In the genomic region with DNA sequence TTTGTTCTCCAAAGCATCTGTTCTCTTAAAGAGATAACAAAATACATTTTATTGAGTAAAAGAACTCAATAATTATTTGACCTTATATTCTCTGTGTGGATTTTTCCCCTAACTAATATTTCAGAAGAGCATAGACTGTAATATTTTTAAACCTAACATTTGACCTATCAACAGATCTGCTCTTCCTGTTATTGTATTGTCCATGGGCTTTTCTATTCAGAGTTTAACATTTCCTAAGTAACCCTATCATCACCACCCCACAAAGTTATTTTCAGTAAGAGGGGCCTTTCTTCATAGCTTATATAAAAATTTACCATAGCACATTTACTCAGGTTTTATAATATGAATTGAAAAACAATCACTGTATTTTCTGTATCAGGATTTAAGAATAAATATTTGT, we compare ENCODE assay signal across 19 cellular contexts. TPM values are rescaled to one million over a fixed set of nuclear protein-coding genes. Genes with fewer than 3 reads are reported as not detected.
DNase-seq lines count a peak whose midpoint lies in the region; ATAC-seq and TF ChIP-seq lines count a peak whose summit lies in the region.
"Had no signal": no experiment of that assay in that cellular context is flagged by ENCODE, and none has a peak within 500 bp of the region (broad histone marks: within the 10 kb centered on the region; RNA-seq: fewer than 3 reads in every experiment).

No MANE protein-coding gene starts in this region.

- DNase-seq in activated T-cell treated with anti-CD3 and anti-CD28 coated beads, Interleukin-2, amount 50 U/mL, for 72 hours = no peak
- DNase-seq in activated T-cell treated with anti-CD3 and anti-CD28 coated beads, Interleukin-2, amount 50 U/mL, for 4 hours = no peak
- DNase-seq in uterus (no peak), SHP77 (lab: John Stamatoyannopoulos, UW) (no peak), brain microvascular endothelial cell (no peak), AML-193 (lab: John Stamatoyannopoulos, UW) (no peak)
- DNase-seq: 8988T, DMS153, EL, HFFc6, KBM-7, NCI-H1092, NCI-H1694, NCI-H2107, NCI-H226, NCI-H526 had no signal

- peaks cover 0 to 11% of the 10 kb centered on the region in 2 donors for H3K36me3 Mint-ChIP-seq in activated T-cell treated with anti-CD3 and anti-CD28 coated beads, Interleukin-2, amount 50 U/mL, for 72 hours (ENCODE audit: insufficient read depth in 2 of 2)
- H3K36me3 Mint-ChIP-seq in activated T-cell treated with anti-CD3 and anti-CD28 coated beads, Interleukin-2, amount 50 U/mL, for 4 hours (ENCODE audit: insufficient read depth) = peaks cover 14% of the 10 kb centered on the region

- no peak overlapping the region for H3K9ac ChIP-seq in rectal smooth muscle tissue (ENCODE audit: low read length)
- H3K9ac ChIP-seq: BLaER1 treated with 17β-estradiol and CSF1 and Interleukin-3, amounts not matched to agents 10 nM and 100 nM had no signal

- in situ Hi-C loops in brain microvascular endothelial cell (cut with HindIII; ENCODE audit: low pct_ligation_motif_present, low sequenced_read_pairs) = no loop called here

- TF ChIP-seq POLR2A in gastroesophageal sphincter (IDR thresholded peaks at IDR 0.05) (no peak), uterus (IDR thresholded peaks at IDR 0.05) (no peak)

- H3K27ac Mint-ChIP-seq in activated T-cell treated with anti-CD3 and anti-CD28 coated beads, Interleukin-2, amount 50 U/mL, for 72 hours = peak overlapping the region; percentile 29

- H3K4me1 Mint-ChIP-seq in activated T-cell treated with anti-CD3 and anti-CD28 coated beads, Interleukin-2, amount 50 U/mL, for 72 hours (ENCODE audit: low read depth) = peaks cover 44% of the 10 kb centered on the region
- peaks cover 64% of the 10 kb centered on the region for H3K4me1 Mint-ChIP-seq in activated T-cell treated with anti-CD3 and anti-CD28 coated beads, Interleukin-2, amount 50 U/mL, for 4 hours (ENCODE audit: low read depth)

- TF ChIP-seq CTCF in gastroesophageal sphincter (IDR thresholded peaks at IDR 0.05) (no peak), uterus (IDR thresholded peaks at IDR 0.05) (no peak), brain microvascular endothelial cell (IDR thresholded peaks at IDR 0.05; ENCODE audit: low read depth, low read length, missing control alignments) (no peak)

- H3K9me3 ChIP-seq in gastroesophageal sphincter = no peaks in the 10 kb centered on the region
- H3K9me3 ChIP-seq in uterus = no peaks in the 10 kb centered on the region
- H3K9me3 ChIP-seq: BLaER1 treated with 17β-estradiol and CSF1 and Interleukin-3, amounts not matched to agents 10 nM and 100 nM had no signal

- peaks cover 16 to 81% (median 25%) of the 10 kb centered on the region in 3 donors for H3K4me1 ChIP-seq in gastroesophageal sphincter
- peaks cover 36% of the 10 kb centered on the region for H3K4me1 ChIP-seq in rectal smooth muscle tissue (ENCODE audit: control insufficient read depth, insufficient read depth, low read length)
- peaks cover 0 to 7% of the 10 kb centered on the region in 2 donors for H3K4me1 ChIP-seq in uterus

- no peaks in the 10 kb centered on the region for H3K36me3 ChIP-seq in gastroesophageal sphincter
- H3K36me3 ChIP-seq in rectal smooth muscle tissue (ENCODE audit: control insufficient read depth, insufficient read depth, low read length) = no peaks in the 10 kb centered on the region
- no peaks in the 10 kb centered on the region for H3K36me3 ChIP-seq in uterus
- no peaks in the 10 kb centered on the region for H3K36me3 ChIP-seq in brain microvascular endothelial cell (replicated peaks)

- no peak for ATAC-seq in activated T-cell treated with anti-CD3 and anti-CD28 coated beads, Interleukin-2, amount 50 U/mL, for 72 hours (replicated peaks in 1 of 2)
- no peak for ATAC-seq in activated T-cell treated with anti-CD3 and anti-CD28 coated beads, Interleukin-2, amount 50 U/mL, for 4 hours
- ATAC-seq in gastroesophageal sphincter = no peak

- H3K4me3 ChIP-seq in gastroesophageal sphincter (no peak overlapping the region), rectal smooth muscle tissue (ENCODE audit: low read length) (no peak overlapping the region), uterus (no peak overlapping the region), brain microvascular endothelial cell (ENCODE audit: low read depth, low read length) (no peak overlapping the region)
- H3K4me3 ChIP-seq: BLaER1 treated with 17β-estradiol and CSF1 and Interleukin-3, amounts not matched to agents 10 nM and 100 nM had no signal

- H3K27me3 ChIP-seq in gastroesophageal sphincter (no peaks in the 10 kb centered on the region), rectal smooth muscle tissue (ENCODE audit: control insufficient read depth, insufficient read depth, low read length) (no peaks in the 10 kb centered on the region), uterus (no peaks in the 10 kb centered on the region), brain microvascular endothelial cell (replicated peaks) (no peaks in the 10 kb centered on the region)
- H3K27me3 ChIP-seq: BLaER1 treated with 17β-estradiol and CSF1 and Interleukin-3, amounts not matched to agents 10 nM and 100 nM had no signal

- no peak overlapping the region for H3K4me3 Mint-ChIP-seq in activated T-cell treated with anti-CD3 and anti-CD28 coated beads, Interleukin-2, amount 50 U/mL, for 72 hours
- no peak overlapping the region for H3K4me3 Mint-ChIP-seq in activated T-cell treated with anti-CD3 and anti-CD28 coated beads, Interleukin-2, amount 50 U/mL, for 4 hours
- H3K4me3 Mint-ChIP-seq: HFFc6 had no signal

- no peaks in the 10 kb centered on the region for H3K9me3 Mint-ChIP-seq in activated T-cell treated with anti-CD3 and anti-CD28 coated beads, Interleukin-2, amount 50 U/mL, for 72 hours
- no peaks in the 10 kb centered on the region for H3K9me3 Mint-ChIP-seq in activated T-cell treated with anti-CD3 and anti-CD28 coated beads, Interleukin-2, amount 50 U/mL, for 4 hours
- H3K9me3 Mint-ChIP-seq: HFFc6 had no signal

- TF ChIP-seq EP300 in gastroesophageal sphincter (IDR thresholded peaks at IDR 0.05) = no peak

- H3K27me3 Mint-ChIP-seq in activated T-cell treated with anti-CD3 and anti-CD28 coated beads, Interleukin-2, amount 50 U/mL, for 72 hours (ENCODE audit: low read depth) = no peaks in the 10 kb centered on the region
- H3K27me3 Mint-ChIP-seq in activated T-cell treated with anti-CD3 and anti-CD28 coated beads, Interleukin-2, amount 50 U/mL, for 4 hours (ENCODE audit: low read depth) = no peaks in the 10 kb centered on the region

- H3K27ac ChIP-seq in gastroesophageal sphincter = peak overlapping the region; percentile 38 to 70 (median 56)
- H3K27ac ChIP-seq in rectal smooth muscle tissue (ENCODE audit: low read depth, low read length) = peak overlapping the region; percentile 46
- H3K27ac ChIP-seq in uterus = peak overlapping the region; percentile 41 to 67
- no peak overlapping the region for H3K27ac ChIP-seq in brain microvascular endothelial cell
- H3K27ac ChIP-seq: BLaER1 treated with 17β-estradiol and CSF1 and Interleukin-3, amounts not matched to agents 10 nM and 100 nM had no signal

- intact Hi-C loops in uterus (cut with DNase I; ENCODE audit: low total_unique reads) = no loop called here

RNA-seq across cellular contexts. Expression of gene POLR1D, which starts 17.5 kb away (rescaled TPM):
- 100 to 1,000 TPM; 156 to 169 TPM for total RNA-seq in activated T-cell treated with anti-CD3 and anti-CD28 coated beads, Interleukin-2, amount 50 U/mL, for 72 hours
- total RNA-seq in activated T-cell treated with anti-CD3 and anti-CD28 coated beads, Interleukin-2, amount 50 U/mL, for 4 hours = 100 to 1,000 TPM; 129 to 146 (median 135) TPM
- total RNA-seq in gastroesophageal sphincter (100 to 1,000 TPM; 115 to 137 (median 133) TPM), uterus (10 to 100 TPM; 25.9 to 94.9 (median 64.0) TPM)

RNA-seq across cellular contexts. Expression of gene LNX2, which starts 18.9 kb away (rescaled TPM):
- 1 to 10 TPM; 6.5 to 7.2 TPM for total RNA-seq in activated T-cell treated with anti-CD3 and anti-CD28 coated beads, Interleukin-2, amount 50 U/mL, for 72 hours
- 1 to 10 TPM; 2.8 to 3.4 (median 2.8) TPM for total RNA-seq in activated T-cell treated with anti-CD3 and anti-CD28 coated beads, Interleukin-2, amount 50 U/mL, for 4 hours
- total RNA-seq in gastroesophageal sphincter (10 to 100 TPM; 10.6 to 16.0 (median 14.0) TPM), uterus (10 to 100 TPM in 1 of 4 donors, 1 to 10 TPM in 3; 1.5 to 13.2 (median 8.2) TPM)
